In the genomic region with DNA sequence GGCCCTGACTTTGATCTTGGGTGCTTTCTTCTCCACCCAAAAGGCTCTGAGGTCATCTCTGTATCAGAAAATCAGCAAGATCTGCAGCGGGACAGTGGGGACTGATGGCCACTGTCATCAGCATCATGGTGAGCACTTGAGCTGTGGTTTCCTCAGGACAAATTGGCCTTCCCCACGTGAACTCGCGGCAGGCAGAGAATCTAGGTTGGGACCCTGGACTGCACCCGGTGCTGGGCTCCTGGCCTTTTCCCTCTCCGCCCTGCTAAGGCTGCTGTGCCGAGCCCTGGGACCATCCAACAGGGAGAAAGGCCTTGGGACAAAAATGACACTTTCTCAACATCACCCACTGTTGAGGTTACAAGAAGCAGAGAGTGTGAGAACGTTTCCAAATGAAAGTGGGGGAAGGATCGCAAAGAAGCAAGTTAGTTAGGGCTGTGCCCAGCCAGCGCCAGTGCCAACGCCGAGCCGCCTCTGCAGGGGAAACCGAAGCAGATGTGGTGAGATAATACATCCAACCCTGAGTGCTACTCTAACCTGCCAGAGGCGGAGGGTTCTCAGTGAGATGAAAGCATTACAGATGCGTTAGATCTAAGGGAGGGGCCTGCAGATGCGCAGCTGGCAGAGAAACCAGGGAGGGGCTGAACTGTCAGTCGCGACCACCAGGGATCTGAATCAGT, we compare ENCODE assay signal across 9 cellular contexts. TPM values are rescaled to one million over a fixed set of nuclear protein-coding genes. Genes with fewer than 3 reads are reported as not detected.
DNase-seq lines count a peak whose midpoint lies in the region; ATAC-seq and TF ChIP-seq lines count a peak whose summit lies in the region.
"Had no signal": no experiment of that assay in that cellular context is flagged by ENCODE, and none has a peak within 500 bp of the region (broad histone marks: within the 10 kb centered on the region; RNA-seq: fewer than 3 reads in every experiment).

No MANE protein-coding gene starts in this region.

- H3K27me3 Mint-ChIP-seq in activated naive CD8-positive, alpha-beta T cell treated with anti-CD3 and anti-CD28 coated beads for 36 hours: no peaks in the 10 kb centered on the region
- peaks cover 9% of the 10 kb centered on the region for H3K27me3 Mint-ChIP-seq in endothelial cell (ENCODE audit: unreplicated experiment)
- no peaks in the 10 kb centered on the region for H3K27me3 Mint-ChIP-seq in progenitor cell of endocrine pancreas

- H3K36me3 Mint-ChIP-seq in activated naive CD8-positive, alpha-beta T cell treated with anti-CD3 and anti-CD28 coated beads for 36 hours: no peaks in the 10 kb centered on the region
- no peaks in the 10 kb centered on the region for H3K36me3 Mint-ChIP-seq in endothelial cell (ENCODE audit: low read depth, unreplicated experiment)
- no peaks in the 10 kb centered on the region for H3K36me3 Mint-ChIP-seq in progenitor cell of endocrine pancreas (ENCODE audit: insufficient read depth)

- H3K27ac Mint-ChIP-seq in activated naive CD8-positive, alpha-beta T cell treated with anti-CD3 and anti-CD28 coated beads for 36 hours: peak overlapping the region; percentile 82
- H3K27ac Mint-ChIP-seq in endothelial cell (ENCODE audit: unreplicated experiment) (no peak overlapping the region), progenitor cell of endocrine pancreas (no peak overlapping the region)

- peak; percentile 16 for ATAC-seq in GM18861 (IDR thresholded peaks at IDR 0.05; ENCODE audit: unreplicated experiment)
- ATAC-seq in HG02763 (IDR thresholded peaks at IDR 0.05; ENCODE audit: unreplicated experiment): peak; percentile 20
- no peak for ATAC-seq in RWPE2 (ENCODE audit: low read depth)

- peaks cover 22% of the 10 kb centered on the region for H3K4me1 ChIP-seq in RWPE2 (ENCODE audit: insufficient read depth, poor library complexity, severe bottlenecking)

- H3K9me3 ChIP-seq in RWPE2 (ENCODE audit: severe bottlenecking): no peaks in the 10 kb centered on the region

- peaks cover 55% of the 10 kb centered on the region for H3K4me1 Mint-ChIP-seq in activated naive CD8-positive, alpha-beta T cell treated with anti-CD3 and anti-CD28 coated beads for 36 hours
- peaks cover 20% of the 10 kb centered on the region for H3K4me1 Mint-ChIP-seq in endothelial cell (ENCODE audit: unreplicated experiment)
- peaks cover 50% of the 10 kb centered on the region for H3K4me1 Mint-ChIP-seq in progenitor cell of endocrine pancreas (ENCODE audit: low read depth)

- peak; percentile 19 for DNase-seq in RWPE2 (ENCODE audit: low spot score)
- peak; percentile 55 for DNase-seq in activated naive CD8-positive, alpha-beta T cell treated with anti-CD3 and anti-CD28 coated beads for 36 hours
- peak; percentile 25 to 47 for DNase-seq in stimulated activated CD8-positive, alpha-beta memory T cell treated with anti-CD3 and anti-CD28 coated beads, Interleukin-7, amount 100 ng/mL, for 1 hour (ENCODE audit: low read depth in 2 of 2)
- DNase-seq in SW 1271 (lab: John Stamatoyannopoulos, UW): no peak
- no peak for DNase-seq in endothelial cell (ENCODE audit: low spot score)
- DNase-seq in progenitor cell of endocrine pancreas (ENCODE audit: low spot score, unreplicated experiment): no peak

- no peak overlapping the region for H3K4me3 ChIP-seq in RWPE2 (ENCODE audit: severe bottlenecking)

- no peak for TF ChIP-seq CTCF in RWPE2 (IDR thresholded peaks at IDR 0.05; ENCODE audit: poor library complexity, severe bottlenecking)
- no peak for TF ChIP-seq CTCF in endothelial cell (IDR thresholded peaks at IDR 0.05; ENCODE audit: unreplicated experiment)
- no peak for TF ChIP-seq CTCF in progenitor cell of endocrine pancreas (IDR thresholded peaks at IDR 0.05; ENCODE audit: unreplicated experiment)

- peak overlapping the region; percentile 80 for H3K4me3 Mint-ChIP-seq in activated naive CD8-positive, alpha-beta T cell treated with anti-CD3 and anti-CD28 coated beads for 36 hours
- H3K4me3 Mint-ChIP-seq in endothelial cell (ENCODE audit: unreplicated experiment) (no peak overlapping the region), progenitor cell of endocrine pancreas (ENCODE audit: low read depth) (no peak overlapping the region)

- H3K36me3 ChIP-seq in RWPE2 (ENCODE audit: low read depth): no peaks in the 10 kb centered on the region

- no peaks in the 10 kb centered on the region for H3K27me3 ChIP-seq in RWPE2 (ENCODE audit: insufficient read depth, poor library complexity, severe bottlenecking)

- no peak overlapping the region for H3K27ac ChIP-seq in RWPE2 (ENCODE audit: poor library complexity, severe bottlenecking)

- no peaks in the 10 kb centered on the region for H3K9me3 Mint-ChIP-seq in activated naive CD8-positive, alpha-beta T cell treated with anti-CD3 and anti-CD28 coated beads for 36 hours
- H3K9me3 Mint-ChIP-seq in endothelial cell (ENCODE audit: unreplicated experiment) (no peaks in the 10 kb centered on the region), progenitor cell of endocrine pancreas (ENCODE audit: low read depth) (no peaks in the 10 kb centered on the region)

RNA-seq across cellular contexts. Expression of gene UMODL1, which starts 9.1 kb away (rescaled TPM):
- not detected for total RNA-seq in activated naive CD8-positive, alpha-beta T cell treated with anti-CD3 and anti-CD28 coated beads for 36 hours
- total RNA-seq in endothelial cell (ENCODE audit: unreplicated experiment) (not detected), progenitor cell of endocrine pancreas (0.19 TPM in 1 of 2 replicates, not detected in the other)
- total RNA-seq: glomerular endothelial cell had no signal

RNA-seq across cellular contexts. Expression of gene ZBTB21, which starts 51.8 kb away (rescaled TPM):
- total RNA-seq in activated naive CD8-positive, alpha-beta T cell treated with anti-CD3 and anti-CD28 coated beads for 36 hours: 10 to 100 TPM; 29.6 to 29.7 TPM
- 8.4 TPM for total RNA-seq in endothelial cell (ENCODE audit: unreplicated experiment)
- total RNA-seq in progenitor cell of endocrine pancreas: 15.7 and 18.6 TPM in 2 replicates

Comparison
In these comparisons a context has a peak if more than half of its experiments do, and no peak if none do; other contexts are left out.
1. DNase-seq: peak in RWPE2 (single experiment), activated naive CD8-positive, alpha-beta T cell treated with anti-CD3 and anti-CD28 coated beads for 36 hours (single experiment) and stimulated activated CD8-positive, alpha-beta memory T cell treated with anti-CD3 and anti-CD28 coated beads, Interleukin-7, amount 100 ng/mL, for 1 hour (2 of 2); none in SW 1271 (0 of 2), endothelial cell (single experiment) and progenitor cell of endocrine pancreas (single experiment).